Comparison of ENCODE assay signal across 30 cellular contexts in genomic region chr12:73181244-73181643, GRCh38.
"Had no signal": no experiment of that assay in that cellular context is flagged by ENCODE, and none has a peak within 500 bp of the region (broad histone marks: within the 10 kb centered on the region; RNA-seq: fewer than 3 reads in every experiment).

No MANE protein-coding gene starts in this region.

- H3K9ac ChIP-seq: parathyroid adenoma had no signal

- H3K4me3 ChIP-seq: coronary artery, heart left ventricle, left lung, lower lobe of right lung, psoas muscle, transverse colon had no signal

- H3K79me2 ChIP-seq: parathyroid adenoma had no signal

- H3K27me3 ChIP-seq: brain microvascular endothelial cell, heart left ventricle, left lung, transverse colon had no signal

- H2AFZ ChIP-seq: parathyroid adenoma had no signal

- DNase-seq: activated CD4-positive, alpha-beta memory T cell treated with anti-CD3 and anti-CD28 coated beads, Interleukin-2, amount 10 ng/mL, durations not matched to agents 7 days and 5 days; activated CD4-positive, alpha-beta T cell treated with anti-CD3 and anti-CD28 coated beads, Interleukin-2, amount 10 ng/mL, durations not matched to agents 7 days and 5 days; activated CD4-positive, CD25-positive, alpha-beta regulatory T cell treated with anti-CD3 and anti-CD28 coated beads, Interleukin-2, amount 50 U/mL, for 72 hours; activated CD8-positive, alpha-beta memory T cell treated with anti-CD3 and anti-CD28 coated beads, Interleukin-2, amount 50 U/mL, for 48 hours; activated gamma-delta T cell; activated naive CD4-positive, alpha-beta T cell treated with anti-CD3 and anti-CD28 coated beads, Interleukin-2, amount 10 ng/mL, durations not matched to agents 7 days and 5 days; activated T-cell treated with anti-CD3 and anti-CD28 coated beads, Interleukin-2, amount 50 U/mL, for 24 hours; amniotic stem cell; brain microvascular endothelial cell; effector memory CD8-positive, alpha-beta T cell; foreskin fibroblast; heart left ventricle; hypothalamus; kidney glomerular epithelial cell; left lung; lower lobe of right lung; mesenchymal stem cell; psoas muscle; right cardiac atrium; stimulated activated CD4-positive, alpha-beta T cell treated with anti-CD3 and anti-CD28 coated beads, Interleukin-15, amount 100 ng/mL, for 24 hours; stimulated activated CD4-positive, alpha-beta T cell treated with anti-CD3 and anti-CD28 coated beads, Interleukin-2, amount 100 ng/mL, for 24 hours; stimulated activated naive B cell treated with anti-CD40 and anti-IgM and Interleukin-4, amounts not matched to agents 10 μg/mL and 1 μg/mL and 100 μg/mL, for 72 hours; T-cell; transverse colon had no signal

- H3K27ac ChIP-seq: brain microvascular endothelial cell, coronary artery, heart left ventricle, left lung, lower lobe of right lung, parathyroid adenoma, psoas muscle, transverse colon, VCaP had no signal

- ATAC-seq: effector memory CD8-positive, alpha-beta T cell; esophagus mucosa; heart left ventricle; left lung; lower lobe of right lung; psoas muscle; right cardiac atrium; stimulated activated naive B cell treated with anti-CD40 and anti-IgM and Interleukin-4, amounts not matched to agents 10 μg/mL and 1 μg/mL and 100 μg/mL, for 72 hours; T-cell had no signal

- H3K4me1 ChIP-seq: heart left ventricle, left lung, lower lobe of right lung, parathyroid adenoma, psoas muscle, transverse colon had no signal

- H3K36me3 ChIP-seq: brain microvascular endothelial cell, heart left ventricle, left lung, lower lobe of right lung, transverse colon had no signal

- FAIRE-seq: astrocyte, urothelium cell line had no signal
